Comparison of ENCODE assay signal across 10 cellular contexts in genomic region chr11:119473901-119474681, GRCh38. TPM values are rescaled to one million over a fixed set of nuclear protein-coding genes. Genes with fewer than 3 reads are reported as not detected.
DNase-seq lines count a peak whose midpoint lies in the region; ATAC-seq and TF ChIP-seq lines count a peak whose summit lies in the region.
"Had no signal": no experiment of that assay in that cellular context is flagged by ENCODE, and none has a peak within 500 bp of the region (broad histone marks: within the 10 kb centered on the region; RNA-seq: fewer than 3 reads in every experiment).

No MANE protein-coding gene starts in this region.

- no peak for TF ChIP-seq RAD21 in HCT116 (IDR thresholded peaks at IDR 0.05; ENCODE audit: low read depth)

- H3K9me3 Mint-ChIP-seq in activated CD8-positive, alpha-beta memory T cell treated with anti-CD3 and anti-CD28 coated beads, Interleukin-2, amount 10 ng/mL, durations not matched to agents 7 days and 5 days (ENCODE audit: low read depth) = no peaks in the 10 kb centered on the region
- H3K9me3 Mint-ChIP-seq in stimulated activated naive CD8-positive, alpha-beta T cell treated with anti-CD3 and anti-CD28 coated beads, Interleukin-15, amount 100 ng/mL, for 72 hours = no peaks in the 10 kb centered on the region
- H3K9me3 Mint-ChIP-seq: CD14-positive monocyte had no signal

- H3K27me3 ChIP-seq in HCT116 (ENCODE audit: insufficient read depth, low read length) = no peaks in the 10 kb centered on the region
- no peaks in the 10 kb centered on the region for H3K27me3 ChIP-seq in stomach smooth muscle (ENCODE audit: control insufficient read depth in 1 of 2, insufficient read depth in 2 of 2, low read length in 2 of 2)

- BruUV-seq in HCT116 (replicated peaks; lab: Mats Ljungman, UMichigan) = no TSS peak

- intact Hi-C loops in HCT116 (cut with micrococcal nuclease) = loop anchor here (1.0 to 5.0 kb wide), 4 partner anchors 118 to 372 kb away; partner anchors contain the start of genes ABCG4, CBL and DPAGT1

- no peaks in the 10 kb centered on the region for H3K4me1 Mint-ChIP-seq in activated CD8-positive, alpha-beta memory T cell treated with anti-CD3 and anti-CD28 coated beads, Interleukin-2, amount 10 ng/mL, durations not matched to agents 7 days and 5 days
- peaks cover 4% of the 10 kb centered on the region for H3K4me1 Mint-ChIP-seq in stimulated activated naive CD8-positive, alpha-beta T cell treated with anti-CD3 and anti-CD28 coated beads, Interleukin-15, amount 100 ng/mL, for 72 hours

- no peaks in the 10 kb centered on the region for H3K36me3 Mint-ChIP-seq in activated CD8-positive, alpha-beta memory T cell treated with anti-CD3 and anti-CD28 coated beads, Interleukin-2, amount 10 ng/mL, durations not matched to agents 7 days and 5 days
- H3K36me3 Mint-ChIP-seq: CD14-positive monocyte had no signal

- TF ChIP-seq CTCF in HCT116 (IDR thresholded peaks at IDR 0.05 in 2 of 3, conservative IDR thresholded peaks at IDR 0.05 in 1 of 3; ENCODE audit: borderline replicate concordance in 1 of 3, insufficient read depth in 1 of 3, low read depth in 2 of 3, low read length in 2 of 3) = no peak

- H3K9ac ChIP-seq in HCT116 (ENCODE audit: low read length) (no peak overlapping the region), stomach smooth muscle (ENCODE audit: low read length in 2 of 2) (peak overlapping the region in 1 of 2 donors; percentile 29)

- H3K9me3 ChIP-seq in HCT116 (ENCODE audit: control insufficient read depth in 1 of 2, insufficient read depth in 1 of 2, low read depth in 1 of 2, low read length in 2 of 2) = no peaks in the 10 kb centered on the region
- H3K9me3 ChIP-seq in stomach smooth muscle (ENCODE audit: control insufficient read depth in 2 of 2, low read length in 2 of 2) = no peaks in the 10 kb centered on the region

- H3K27me3 Mint-ChIP-seq in activated CD8-positive, alpha-beta memory T cell treated with anti-CD3 and anti-CD28 coated beads, Interleukin-2, amount 10 ng/mL, durations not matched to agents 7 days and 5 days = peaks cover 9% of the 10 kb centered on the region
- peaks cover 46% of the 10 kb centered on the region for H3K27me3 Mint-ChIP-seq in stimulated activated naive CD8-positive, alpha-beta T cell treated with anti-CD3 and anti-CD28 coated beads, Interleukin-15, amount 100 ng/mL, for 72 hours

- DNase-seq in HCT116 (ENCODE audit: low read depth, low spot score) (no peak), islet precursor cell (peak; percentile 7), T1000 (lab: John Stamatoyannopoulos, UW) (no peak), amygdala (lab: John Stamatoyannopoulos, UW) (no peak)
- peak; percentile 34 for DNase-seq in activated CD8-positive, alpha-beta memory T cell treated with anti-CD3 and anti-CD28 coated beads, Interleukin-2, amount 10 ng/mL, durations not matched to agents 7 days and 5 days
- no peak for DNase-seq in stimulated activated naive CD8-positive, alpha-beta T cell treated with anti-CD3 and anti-CD28 coated beads, Interleukin-15, amount 100 ng/mL, for 72 hours
- DNase-seq: SIG-M5 had no signal

- H3K9me2 ChIP-seq in HCT116 (ENCODE audit: insufficient read depth) = no peaks in the 10 kb centered on the region

- H3K4me1 ChIP-seq in HCT116 (ENCODE audit: control insufficient read depth in 1 of 2, insufficient read depth in 2 of 2, low read length in 2 of 2) = peaks cover 0 to 26% of the 10 kb centered on the region in 2 experiments; a peak in 1 of 4 replicates
- peaks cover 18% of the 10 kb centered on the region for H3K4me1 ChIP-seq in stomach smooth muscle (ENCODE audit: control insufficient read depth, insufficient read depth, low read length)

- H3K4me3 ChIP-seq in HCT116 (replicated peaks in 1 of 2; ENCODE audit: low read depth in 1 of 2, low read length in 2 of 2) (no peak overlapping the region), stomach smooth muscle (ENCODE audit: low read length in 2 of 2) (no peak overlapping the region)

- no peaks in the 10 kb centered on the region for H3K79me2 ChIP-seq in HCT116 (ENCODE audit: insufficient read depth, low read length)

- ATAC-seq in HCT116 = peak; percentile 33
- ATAC-seq in activated CD8-positive, alpha-beta memory T cell treated with anti-CD3 and anti-CD28 coated beads, Interleukin-2, amount 10 ng/mL, durations not matched to agents 7 days and 5 days = no peak
- ATAC-seq in stimulated activated naive CD8-positive, alpha-beta T cell treated with anti-CD3 and anti-CD28 coated beads, Interleukin-15, amount 100 ng/mL, for 72 hours = no peak

- H3K36me3 ChIP-seq in HCT116 (ENCODE audit: control insufficient read depth in 1 of 2, insufficient read depth in 2 of 2, low read length in 2 of 2) (no peaks in the 10 kb centered on the region), stomach smooth muscle (ENCODE audit: control insufficient read depth in 2 of 2, insufficient read depth in 2 of 2, low read length in 2 of 2) (no peaks in the 10 kb centered on the region)

- H3K27ac Mint-ChIP-seq in activated CD8-positive, alpha-beta memory T cell treated with anti-CD3 and anti-CD28 coated beads, Interleukin-2, amount 10 ng/mL, durations not matched to agents 7 days and 5 days = no peak overlapping the region
- no peak overlapping the region for H3K27ac Mint-ChIP-seq in stimulated activated naive CD8-positive, alpha-beta T cell treated with anti-CD3 and anti-CD28 coated beads, Interleukin-15, amount 100 ng/mL, for 72 hours

- no peak for TF ChIP-seq POLR2A in HCT116 (IDR thresholded peaks at IDR 0.05; ENCODE audit: borderline replicate concordance, extremely low read depth, insufficient read depth, insufficient read length)

- RAD21 ChIA-PET in HCT116 (lab: Charles Lee; ENCODE audit: low non-redundant PET in 1 of 2, low total read pairs in 2 of 2, uncharacterized antibody in 2 of 2, unreplicated experiment in 2 of 2) = interaction anchor here (0.8 to 1.5 kb wide), 4 partner anchors 113 to 136 kb away, joined by 4 to 7 read pairs (median 6); no protein-coding TSS in a partner anchor

- no peak overlapping the region for H3K4me3 Mint-ChIP-seq in activated CD8-positive, alpha-beta memory T cell treated with anti-CD3 and anti-CD28 coated beads, Interleukin-2, amount 10 ng/mL, durations not matched to agents 7 days and 5 days
- no peak overlapping the region for H3K4me3 Mint-ChIP-seq in stimulated activated naive CD8-positive, alpha-beta T cell treated with anti-CD3 and anti-CD28 coated beads, Interleukin-15, amount 100 ng/mL, for 72 hours
- H3K4me3 Mint-ChIP-seq: CD14-positive monocyte had no signal

- H3K27ac ChIP-seq in HCT116 (ENCODE audit: low read depth, low read length) (no peak overlapping the region), stomach smooth muscle (ENCODE audit: low read length) (peak overlapping the region; percentile 2)

- H3K4me2 ChIP-seq in HCT116 (ENCODE audit: low read length) = no peak overlapping the region

- no peak overlapping the region for H2AFZ ChIP-seq in HCT116 (ENCODE audit: low read depth, low read length, poor library complexity, severe bottlenecking)
- H2AFZ ChIP-seq: GM23248 had no signal

- CTCF ChIA-PET in HCT116 (lab: Charles Lee) = interaction anchor here (0.7 to 2.5 kb wide), 15 partner anchors 26 to 330 kb away, joined by 3 to 33 read pairs (median 4); partner anchors contain the start of genes C1QTNF5 and USP2
- CTCF ChIA-PET in activated CD8-positive, alpha-beta memory T cell treated with anti-CD3 and anti-CD28 coated beads, Interleukin-2, amount 10 ng/mL, durations not matched to agents 7 days and 5 days (lab: Charles Lee) = interaction anchor here (0.7 to 3.1 kb wide), 31 partner anchors 10 to 255 kb away, joined by 3 to 105 read pairs (median 5); partner anchors contain the start of genes C1QTNF5, NECTIN1 and USP2

- no peaks in the 10 kb centered on the region for H4K20me1 ChIP-seq in HCT116 (ENCODE audit: insufficient read depth)

- POLR2A ChIA-PET in HCT116 (lab: Charles Lee) = no interaction called here

TF ChIP-seq in HCT116, 20 proteins besides CTCF, POLR2A, EP300 and RAD21:
- no peak for TF ChIP-seq CEBPB (IDR thresholded peaks at IDR 0.05; ENCODE audit: low read depth)
- TF ChIP-seq TCF7L2 (IDR thresholded peaks at IDR 0.05; ENCODE audit: borderline replicate concordance, extremely low read depth, insufficient read depth, insufficient read length) = no peak
- no peak for TF ChIP-seq ZFX (IDR thresholded peaks at IDR 0.05)
- no peak for TF ChIP-seq ZNF274 (IDR thresholded peaks at IDR 0.05; ENCODE audit: low read depth, low read length)

RNA-seq across cellular contexts. Expression of gene THY1, which starts 51.1 kb away (rescaled TPM):
- total RNA-seq in HCT116 (2021; ENCODE audit: unreplicated experiment) = 1.1 TPM
- polyA plus RNA-seq in HCT116 (2012) = 0.04 and 0.05 TPM in 2 replicates
- total RNA-seq in activated CD8-positive, alpha-beta memory T cell treated with anti-CD3 and anti-CD28 coated beads, Interleukin-2, amount 10 ng/mL, durations not matched to agents 7 days and 5 days = under 1 TPM in 1 of 2 experiments, not detected in 1; 0.30 TPM
- polyA plus RNA-seq: CD14-positive monocyte had no signal

Comparison
In these comparisons a context has a peak if more than half of its experiments do, and no peak if none do; other contexts are left out.
1. DNase-seq: peak in activated CD8-positive, alpha-beta memory T cell treated with anti-CD3 and anti-CD28 coated beads, Interleukin-2, amount 10 ng/mL, durations not matched to agents 7 days and 5 days (single experiment) and islet precursor cell (single experiment); none in HCT116 (single experiment), stimulated activated naive CD8-positive, alpha-beta T cell treated with anti-CD3 and anti-CD28 coated beads, Interleukin-15, amount 100 ng/mL, for 72 hours (0 of 2), T1000 (single experiment) and amygdala (0 of 56).